Comparison of ENCODE assay signal across 1 cellular context in genomic region chr5:24642022-24642421, GRCh38.
TF ChIP-seq lines count a peak whose summit lies in the region.

No MANE protein-coding gene starts in this region.

TF ChIP-seq in HepG2, 621 proteins besides CTCF, POLR2A, EP300 and RAD21 (continued from another document):
- TF ChIP-seq BRF2 (CRISPR knock-in tag; IDR thresholded peaks at IDR 0.05) (no peak), UBTF (CRISPR knock-in tag; IDR thresholded peaks at IDR 0.05) (no peak), MAFK (conservative IDR thresholded peaks at IDR 0.05 in 1 of 2, IDR thresholded peaks at IDR 0.05 in 1 of 2; ENCODE audit: low read length in 2 of 2) (peak; percentile 96 to 98), GATA4 (IDR thresholded peaks at IDR 0.05; ENCODE audit: borderline replicate concordance, low read depth) (no peak)
